29 cellular contexts compared by ENCODE assay signal in genomic region chr1:170303034-170303433, GRCh38.
"Had no signal": no experiment of that assay in that cellular context is flagged by ENCODE, and none has a peak within 500 bp of the region (broad histone marks: within the 10 kb centered on the region; RNA-seq: fewer than 3 reads in every experiment).

No MANE protein-coding gene starts in this region.

- H3K9ac ChIP-seq: neural progenitor cell, parathyroid adenoma had no signal

- H3K9me3 ChIP-seq: left lung, neutrophil, right atrium auricular region, right lobe of liver, stomach, testis, thyroid gland, transverse colon, upper lobe of left lung, vagina had no signal

- H3K79me2 ChIP-seq: parathyroid adenoma had no signal

- H3K27ac ChIP-seq: left lung, neural progenitor cell, neutrophil, parathyroid adenoma, right atrium auricular region, right lobe of liver, stomach, testis, thyroid gland, transverse colon, upper lobe of left lung, vagina had no signal

- H2AFZ ChIP-seq: neural progenitor cell, parathyroid adenoma had no signal

- H3K36me3 ChIP-seq: left lung, neural progenitor cell, neutrophil, right atrium auricular region, right lobe of liver, stomach, thyroid gland, transverse colon, upper lobe of left lung, vagina had no signal

- H3K27me3 ChIP-seq: left lung, neural progenitor cell, neutrophil, right atrium auricular region, right lobe of liver, stomach, testis, thyroid gland, transverse colon, upper lobe of left lung, vagina had no signal

- H3K4me3 ChIP-seq: left lung, lung, neural progenitor cell, right atrium auricular region, right lobe of liver, skin epidermis, stomach, testis, thyroid gland, transverse colon, upper lobe of left lung, vagina had no signal

- H3K4me2 ChIP-seq: neural progenitor cell had no signal

- H3K4me1 ChIP-seq: left lung, neural progenitor cell, parathyroid adenoma, right atrium auricular region, right lobe of liver, stomach, testis, thyroid gland, transverse colon, upper lobe of left lung had no signal

- DNase-seq: hypothalamus; immature natural killer cell; kidney; left colon; left lung; mesendoderm; naive B cell; natural killer cell; nephron progenitor cell; occipital lobe; right lobe of liver; stimulated activated CD4-positive, alpha-beta T cell treated with anti-CD3 and anti-CD28 coated beads, Interleukin-12 subunit alpha, Interleukin-12 subunit beta, amount 100 ng/mL, for 4 hours; stimulated activated CD4-positive, alpha-beta T cell treated with anti-CD3 and anti-CD28 coated beads, Interleukin-15, amount 100 ng/mL, for 24 hours; stimulated activated CD4-positive, alpha-beta T cell treated with anti-CD3 and anti-CD28 coated beads, Interleukin-2, amount 100 ng/mL, for 24 hours; stimulated activated CD4-positive, alpha-beta T cell treated with anti-CD3 and anti-CD28 coated beads, Interleukin-4, amount 100 ng/mL, for 1 hour; stimulated activated naive B cell treated with anti-CD40 and anti-IgM and Interleukin-4, amounts not matched to agents 10 μg/mL and 1 μg/mL and 100 μg/mL, for 72 hours; stimulated activated naive CD8-positive, alpha-beta T cell treated with anti-CD3 and anti-CD28 coated beads, Interleukin-15, Interleukin-2, amounts not matched to agents 100 U/mL and 50 U/mL, for 24 hours; stomach; testis; thyroid gland; transverse colon; upper lobe of left lung had no signal
